15 cellular contexts compared by ENCODE assay signal in genomic region chr3:108035751-108036150, GRCh38. TPM values are rescaled to one million over a fixed set of nuclear protein-coding genes. Genes with fewer than 3 reads are reported as not detected.
DNase-seq lines count a peak whose midpoint lies in the region; ATAC-seq and TF ChIP-seq lines count a peak whose summit lies in the region.
"Had no signal": no experiment of that assay in that cellular context is flagged by ENCODE, and none has a peak within 500 bp of the region (broad histone marks: within the 10 kb centered on the region; RNA-seq: fewer than 3 reads in every experiment).

No MANE protein-coding gene starts in this region.

- H3K9me3 Mint-ChIP-seq in CD4-positive, alpha-beta T cell, result no peaks in the 10 kb centered on the region
- H3K9me3 Mint-ChIP-seq in activated B cell treated with CpG ODN at 0.5 μM for 24 hours, result no peaks in the 10 kb centered on the region
- H3K9me3 Mint-ChIP-seq in stimulated activated naive CD8-positive, alpha-beta T cell treated with anti-CD3 and anti-CD28 coated beads, Interleukin-15, amount 100 ng/mL, for 72 hours, result no peaks in the 10 kb centered on the region
- H3K9me3 Mint-ChIP-seq: activated naive CD4-positive, alpha-beta T cell treated with anti-CD3 and anti-CD28 coated beads, Interleukin-2, amount 50 U/mL, for 72 hours; neural progenitor cell had no signal

- H3K4me1 ChIP-seq in HAP-1, result no peaks in the 10 kb centered on the region

- H3K27me3 ChIP-seq in CD4-positive, alpha-beta T cell (ENCODE audit: control insufficient read depth, insufficient read depth, low read length), result no peaks in the 10 kb centered on the region
- no peaks in the 10 kb centered on the region for H3K27me3 ChIP-seq in HAP-1 (ENCODE audit: low read depth)
- H3K27me3 ChIP-seq: neural progenitor cell, suprapubic skin had no signal

- H3K36me3 Mint-ChIP-seq in CD4-positive, alpha-beta T cell (ENCODE audit: low read depth), result peaks cover 78% of the 10 kb centered on the region
- H3K36me3 Mint-ChIP-seq in activated B cell treated with CpG ODN at 0.5 μM for 24 hours (ENCODE audit: low read depth), result peaks cover 58% of the 10 kb centered on the region
- H3K36me3 Mint-ChIP-seq: neural progenitor cell had no signal

- H3K36me3 ChIP-seq in HAP-1 (replicated peaks), result no peaks in the 10 kb centered on the region
- H3K36me3 ChIP-seq: neural progenitor cell, suprapubic skin had no signal

- H3K4me3 Mint-ChIP-seq in CD4-positive, alpha-beta T cell, result no peak overlapping the region
- H3K4me3 Mint-ChIP-seq in activated B cell treated with CpG ODN at 0.5 μM for 24 hours, result peak overlapping the region; percentile 6
- no peak overlapping the region for H3K4me3 Mint-ChIP-seq in stimulated activated naive CD8-positive, alpha-beta T cell treated with anti-CD3 and anti-CD28 coated beads, Interleukin-15, amount 100 ng/mL, for 72 hours
- H3K4me3 Mint-ChIP-seq: neural progenitor cell had no signal

- peak overlapping the region; percentile 72 for H3K27ac Mint-ChIP-seq in CD4-positive, alpha-beta T cell
- H3K27ac Mint-ChIP-seq in activated B cell treated with CpG ODN at 0.5 μM for 24 hours, result peak overlapping the region; percentile 39
- peak overlapping the region in 1 of 2 donors; percentile 44 for H3K27ac Mint-ChIP-seq in stimulated activated naive CD8-positive, alpha-beta T cell treated with anti-CD3 and anti-CD28 coated beads, Interleukin-15, amount 100 ng/mL, for 72 hours
- H3K27ac Mint-ChIP-seq: neural progenitor cell had no signal

- H3K9me3 ChIP-seq in CD4-positive, alpha-beta T cell (ENCODE audit: control insufficient read depth, low read length), result no peaks in the 10 kb centered on the region
- H3K9me3 ChIP-seq in HAP-1, result no peaks in the 10 kb centered on the region
- H3K9me3 ChIP-seq: suprapubic skin had no signal

- no peak for DNase-seq in CD4-positive, alpha-beta T cell
- DNase-seq in activated B cell treated with CpG ODN at 0.5 μM for 24 hours (no peak), medulla oblongata (ENCODE audit: extremely low spot score) (peak; percentile 38), coronary artery (ENCODE audit: low spot score) (no peak), HAP-1 (ENCODE audit: low spot score in 2 of 2) (no peak)
- no peak for DNase-seq in stimulated activated naive CD8-positive, alpha-beta T cell treated with anti-CD3 and anti-CD28 coated beads, Interleukin-15, amount 100 ng/mL, for 72 hours
- DNase-seq: kidney; NCI-H2081 treated with DMSO at 0.1 percent for 48 hours; NK-92 treated with Interleukin-12 subunit alpha and Interleukin-12 subunit beta, amount 100 ng/mL, for 24 hours had no signal

- no peaks in the 10 kb centered on the region for H3K27me3 Mint-ChIP-seq in CD4-positive, alpha-beta T cell
- H3K27me3 Mint-ChIP-seq in activated B cell treated with CpG ODN at 0.5 μM for 24 hours, result no peaks in the 10 kb centered on the region
- H3K27me3 Mint-ChIP-seq in stimulated activated naive CD8-positive, alpha-beta T cell treated with anti-CD3 and anti-CD28 coated beads, Interleukin-15, amount 100 ng/mL, for 72 hours, result no peaks in the 10 kb centered on the region

- CTCF ChIA-PET in CD4-positive, alpha-beta T cell (lab: Charles Lee), result no interaction called here
- CTCF ChIA-PET in activated B cell treated with CpG ODN at 0.5 μM for 24 hours (lab: Charles Lee), result interaction anchor here (1.5 kb wide), 1 partner anchor 442 kb away, joined by 3 read pairs; no protein-coding TSS in a partner anchor

- no peak overlapping the region for H3K4me3 ChIP-seq in coronary artery
- no peak overlapping the region for H3K4me3 ChIP-seq in HAP-1
- H3K4me3 ChIP-seq: K562, neural progenitor cell, suprapubic skin had no signal

- ATAC-seq in CD4-positive, alpha-beta T cell (ENCODE audit: poor library complexity), result no peak
- ATAC-seq in HG03432 (IDR thresholded peaks at IDR 0.05; ENCODE audit: unreplicated experiment), result peak; percentile 35
- ATAC-seq in activated B cell treated with CpG ODN at 0.5 μM for 24 hours (ENCODE audit: low read depth), result peak; percentile 21
- ATAC-seq in HG03520 (IDR thresholded peaks at IDR 0.05; ENCODE audit: unreplicated experiment), result no peak
- ATAC-seq in stimulated activated naive CD8-positive, alpha-beta T cell treated with anti-CD3 and anti-CD28 coated beads, Interleukin-15, amount 100 ng/mL, for 72 hours, result no peak
- ATAC-seq: activated naive CD4-positive, alpha-beta T cell treated with anti-CD3 and anti-CD28 coated beads, Interleukin-2, amount 50 U/mL, for 72 hours; K562 had no signal

- in situ Hi-C loops in HAP-1 (cut with MboI; ENCODE audit: low sequenced_read_pairs), result no loop called here

- POLR2A ChIA-PET in CD4-positive, alpha-beta T cell (lab: Charles Lee), result no interaction called here
- POLR2A ChIA-PET in activated B cell treated with CpG ODN at 0.5 μM for 24 hours (lab: Charles Lee), result interaction anchor here (0.7 to 1.6 kb wide), 3 partner anchors 89 to 122 kb away, joined by 3 to 5 read pairs (median 3); no protein-coding TSS in a partner anchor

- no peak for TF ChIP-seq CTCF in CD4-positive, alpha-beta T cell (IDR thresholded peaks at IDR 0.05)
- no peak for TF ChIP-seq CTCF in activated B cell treated with CpG ODN at 0.5 μM for 24 hours (IDR thresholded peaks at IDR 0.05)
- no peak for TF ChIP-seq CTCF in coronary artery (IDR thresholded peaks at IDR 0.05)

- peaks cover 17% of the 10 kb centered on the region for H3K4me1 Mint-ChIP-seq in CD4-positive, alpha-beta T cell (ENCODE audit: low read depth)
- H3K4me1 Mint-ChIP-seq in activated B cell treated with CpG ODN at 0.5 μM for 24 hours, result peaks cover 29% of the 10 kb centered on the region
- H3K4me1 Mint-ChIP-seq in stimulated activated naive CD8-positive, alpha-beta T cell treated with anti-CD3 and anti-CD28 coated beads, Interleukin-15, amount 100 ng/mL, for 72 hours, result peaks cover 19% of the 10 kb centered on the region

- H3K27ac ChIP-seq in CD4-positive, alpha-beta T cell (ENCODE audit: low read depth, low read length), result no peak overlapping the region
- no peak overlapping the region for H3K27ac ChIP-seq in coronary artery
- H3K27ac ChIP-seq: neural progenitor cell, suprapubic skin had no signal

- intact Hi-C loops in CD4-positive, alpha-beta T cell (cut with DNase I, micrococcal nuclease), result loop anchor here in 1 of 2 experiments (5.0 to 10.0 kb wide), 2 partner anchors 47 to 369 kb away; no protein-coding TSS in a partner anchor
- intact Hi-C loops in activated B cell treated with CpG ODN at 0.5 μM for 24 hours (cut with micrococcal nuclease), result loop anchor here (5.0 kb wide), 1 partner anchor 372 kb away; no protein-coding TSS in a partner anchor

RNA-seq across cellular contexts. Expression of gene CD47, which starts 55.1 kb away (rescaled TPM):
- 100 to 1,000 TPM; 166 to 170 TPM for total RNA-seq in CD4-positive, alpha-beta T cell
- total RNA-seq in activated B cell treated with CpG ODN at 0.5 μM for 24 hours, result 158 and 184 TPM in 2 replicates

Comparison
In these comparisons a context has a peak if more than half of its experiments do, and no peak if none do; other contexts are left out.
1. ATAC-seq: peak in HG03432 (single experiment) and activated B cell treated with CpG ODN at 0.5 μM for 24 hours (single experiment); none in CD4-positive, alpha-beta T cell (single experiment), HG03520 (single experiment) and stimulated activated naive CD8-positive, alpha-beta T cell treated with anti-CD3 and anti-CD28 coated beads, Interleukin-15, amount 100 ng/mL, for 72 hours (single experiment).